In the genomic region with DNA sequence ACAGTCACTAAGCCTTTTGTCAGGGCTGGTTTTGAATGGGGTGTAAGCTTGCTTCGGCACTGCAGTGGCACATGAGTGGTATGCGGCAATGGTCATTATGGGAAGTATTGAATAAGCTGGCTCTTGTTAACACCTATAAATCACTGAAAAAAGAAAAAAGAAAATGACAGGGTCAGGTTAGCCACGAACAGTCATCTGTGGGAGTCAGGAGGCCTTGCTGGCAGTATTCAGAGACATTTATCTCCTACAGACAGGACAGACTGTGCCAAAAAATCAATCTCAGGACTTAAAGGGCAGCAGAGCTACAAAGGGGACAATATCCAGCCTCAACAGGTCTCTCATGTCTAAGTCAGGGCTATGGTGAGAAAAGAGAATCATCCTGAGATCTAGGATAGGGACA, we compare ENCODE assay signal across 17 cellular contexts. TPM values are rescaled to one million over a fixed set of nuclear protein-coding genes. Genes with fewer than 3 reads are reported as not detected.
DNase-seq lines count a peak whose midpoint lies in the region; ATAC-seq and TF ChIP-seq lines count a peak whose summit lies in the region.
"Had no signal": no experiment of that assay in that cellular context is flagged by ENCODE, and none has a peak within 500 bp of the region (broad histone marks: within the 10 kb centered on the region; RNA-seq: fewer than 3 reads in every experiment).

No MANE protein-coding gene starts in this region.

- H3K9me3 Mint-ChIP-seq in endothelial cell (ENCODE audit: unreplicated experiment): no peaks in the 10 kb centered on the region
- H3K9me3 Mint-ChIP-seq in neural progenitor cell: no peaks in the 10 kb centered on the region
- no peaks in the 10 kb centered on the region for H3K9me3 Mint-ChIP-seq in Calu3 (ENCODE audit: low read depth, unreplicated experiment)
- H3K9me3 Mint-ChIP-seq: CD4-positive, alpha-beta T cell; H9 had no signal

- peaks cover 11% of the 10 kb centered on the region for H3K36me3 Mint-ChIP-seq in endothelial cell (ENCODE audit: low read depth, unreplicated experiment)
- H3K36me3 Mint-ChIP-seq in neural progenitor cell: no peaks in the 10 kb centered on the region
- no peaks in the 10 kb centered on the region for H3K36me3 Mint-ChIP-seq in Calu3 (ENCODE audit: insufficient read depth, unreplicated experiment)

- H3K4me3 ChIP-seq in neural progenitor cell (no peak overlapping the region), upper lobe of right lung (no peak overlapping the region)
- H3K4me3 ChIP-seq: A549 had no signal

- H3K36me3 ChIP-seq in neural progenitor cell (no peaks in the 10 kb centered on the region), upper lobe of right lung (no peaks in the 10 kb centered on the region)

- H3K27ac Mint-ChIP-seq in endothelial cell (ENCODE audit: unreplicated experiment) (peak overlapping the region; percentile 1), neural progenitor cell (no peak overlapping the region), Calu3 (ENCODE audit: unreplicated experiment) (no peak overlapping the region)
- H3K27ac Mint-ChIP-seq: CD4-positive, alpha-beta T cell; H9 had no signal

- peaks cover 12% of the 10 kb centered on the region for H3K4me1 Mint-ChIP-seq in endothelial cell (ENCODE audit: unreplicated experiment)
- no peaks in the 10 kb centered on the region for H3K4me1 Mint-ChIP-seq in neural progenitor cell
- H3K4me1 Mint-ChIP-seq in Calu3 (ENCODE audit: low read depth, unreplicated experiment): no peaks in the 10 kb centered on the region
- H3K4me1 Mint-ChIP-seq: H9 had no signal

- H3K27me3 ChIP-seq in neural progenitor cell (no peaks in the 10 kb centered on the region), upper lobe of right lung (no peaks in the 10 kb centered on the region)

- H3K4me1 ChIP-seq in neural progenitor cell (peaks cover 15% of the 10 kb centered on the region), upper lobe of right lung (no peaks in the 10 kb centered on the region)

- TF ChIP-seq CTCF in endothelial cell (IDR thresholded peaks at IDR 0.05; ENCODE audit: unreplicated experiment) (no peak), neural progenitor cell (IDR thresholded peaks at IDR 0.05) (no peak), upper lobe of right lung (IDR thresholded peaks at IDR 0.05) (no peak), Calu3 (IDR thresholded peaks at IDR 0.05; ENCODE audit: unreplicated experiment) (no peak)

- H3F3A ChIP-seq in neural progenitor cell (ENCODE audit: low read depth): peaks cover 15% of the 10 kb centered on the region

- H4K20me1 ChIP-seq in neural progenitor cell (ENCODE audit: low read depth): no peaks in the 10 kb centered on the region

- intact Hi-C loops in upper lobe of right lung (cut with DNase I) (no loop called here), Calu3 (cut with micrococcal nuclease; ENCODE audit: unreplicated experiment) (no loop called here)

- peak; percentile 25 for ATAC-seq in upper lobe of right lung
- no peak for ATAC-seq in GM21786 (IDR thresholded peaks at IDR 0.05; ENCODE audit: unreplicated experiment)
- ATAC-seq in GM18870 (IDR thresholded peaks at IDR 0.05; ENCODE audit: unreplicated experiment): no peak
- ATAC-seq: A549, HepG2 had no signal

- no peaks in the 10 kb centered on the region for H3K79me2 ChIP-seq in neural progenitor cell (ENCODE audit: low read depth)

- H3K9me3 ChIP-seq in neural progenitor cell (ENCODE audit: low read depth) (no peaks in the 10 kb centered on the region), upper lobe of right lung (no peaks in the 10 kb centered on the region)
- H3K9me3 ChIP-seq: A549 had no signal

- no peak overlapping the region for H3K4me2 ChIP-seq in neural progenitor cell
- H3K4me2 ChIP-seq: A549 had no signal

- H3K27ac ChIP-seq in neural progenitor cell (no peak overlapping the region), upper lobe of right lung (no peak overlapping the region)
- H3K27ac ChIP-seq: 22Rv1, A549, C4-2B had no signal

- H3K4me3 Mint-ChIP-seq in endothelial cell (ENCODE audit: unreplicated experiment) (no peak overlapping the region), neural progenitor cell (no peak overlapping the region), Calu3 (ENCODE audit: low read depth, unreplicated experiment) (no peak overlapping the region)
- H3K4me3 Mint-ChIP-seq: CD4-positive, alpha-beta T cell; H9 had no signal

- BruUV-seq in Calu3 (replicated peaks; lab: Mats Ljungman, UMichigan): no TSS peak

- CTCF ChIA-PET in Calu3 (lab: Charles Lee): no interaction called here

- H3K9ac ChIP-seq in neural progenitor cell: no peak overlapping the region

- H3K27me3 Mint-ChIP-seq in endothelial cell (ENCODE audit: unreplicated experiment): peaks cover 2% of the 10 kb centered on the region
- no peaks in the 10 kb centered on the region for H3K27me3 Mint-ChIP-seq in neural progenitor cell (ENCODE audit: insufficient read depth, low read depth)
- no peaks in the 10 kb centered on the region for H3K27me3 Mint-ChIP-seq in Calu3 (ENCODE audit: unreplicated experiment)
- H3K27me3 Mint-ChIP-seq: CD4-positive, alpha-beta T cell had no signal

- H2AFZ ChIP-seq in neural progenitor cell (replicated peaks): peak overlapping the region; percentile 51

- DNase-seq in activated CD8-positive, alpha-beta memory T cell treated with anti-CD3 and anti-CD28 coated beads for 24 hours: peak; percentile 3
- DNase-seq in activated CD8-positive, alpha-beta memory T cell treated with anti-CD3 and anti-CD28 coated beads, Interleukin-2, amount 50 U/mL, for 48 hours: no peak
- no peak for DNase-seq in endothelial cell (ENCODE audit: low spot score)
- DNase-seq in neural progenitor cell (ENCODE audit: low spot score): no peak
- DNase-seq in upper lobe of right lung: no peak
- DNase-seq in Calu3: no peak
- DNase-seq: AML-193; CD4-positive, alpha-beta T cell; DMS79 treated with DMSO at 0.1 percent for 48 hours; GF-D8; H9 had no signal

RNA-seq across cellular contexts. Expression of a gene that starts 19.0 kb away (rescaled TPM):
- total RNA-seq in endothelial cell (ENCODE audit: unreplicated experiment) (19.0 TPM), neural progenitor cell (ENCODE audit: low replicate concordance) (0.62 and 2.5 TPM in 2 replicates), upper lobe of right lung (20.7 TPM), Calu3 (2022) (3.0 and 3.7 TPM in 2 replicates)
